ENCODE assay signal across 11 cellular contexts in genomic region chr17:915416-916201, GRCh38.
DNase-seq lines count a peak whose midpoint lies in the region; ATAC-seq, FAIRE-seq and TF ChIP-seq lines count a peak whose summit lies in the region.
"Had no signal": no experiment of that assay in that cellular context is flagged by ENCODE, and none has a peak within 500 bp of the region (broad histone marks: within the 10 kb centered on the region; RNA-seq: fewer than 3 reads in every experiment).

No MANE protein-coding gene starts in this region.

- no peaks in the 10 kb centered on the region for H3K9me3 ChIP-seq in pancreas

- 66% methylated on average over 11 of the region's 11 CpGs for WGBS in pancreas, 2 donors

- H3K4me3 ChIP-seq in GM12864 (ENCODE audit: low read depth, low read length) (no peak overlapping the region), pancreas (no peak overlapping the region)

- DNase-seq in GM12864 (ENCODE audit: low read depth) (peak; percentile 45), NOMO-1 treated with DMSO at 0.1 percent for 48 hours (lab: John Stamatoyannopoulos, UW; ENCODE audit: unreplicated experiment) (peak; percentile 95), fibroblast of gingiva (ENCODE audit: low read depth) (peak; percentile 70), pancreas (no peak), HPDE6-E6E7 (ENCODE audit: extremely low spot score) (no peak)
- DNase-seq in stimulated activated CD4-positive, alpha-beta T cell treated with anti-CD3 and anti-CD28 coated beads, Interleukin-2, amount 100 ng/mL, for 48 hours, result no peak
- DNase-seq: activated CD4-positive, alpha-beta T cell treated with anti-CD3 and anti-CD28 coated beads for 4 hours; CD4-positive, alpha-beta memory T cell; effector CD4-positive, alpha-beta T cell had no signal

- ATAC-seq in pancreas (peak in 3 of 4 donors; percentile 24 to 39 (median 32)), GM18519 (IDR thresholded peaks at IDR 0.05; ENCODE audit: low FRiP score, unreplicated experiment) (no peak), GM18868 (IDR thresholded peaks at IDR 0.05; ENCODE audit: unreplicated experiment) (no peak)

- no peak overlapping the region for H3K27ac ChIP-seq in pancreas

- FAIRE-seq in pancreas (lab: Jason Lieb, UNC), result no peak

- TF ChIP-seq CTCF in GM12864 (IDR thresholded peaks at IDR 0.05; ENCODE audit: low read depth, low read length, missing control alignments) (no peak), pancreas (IDR thresholded peaks at IDR 0.05) (no peak)

- H3K36me3 ChIP-seq in pancreas, result no peaks in the 10 kb centered on the region

- peaks cover 0 to 5% (median 0%) of the 10 kb centered on the region in 3 donors for H3K4me1 ChIP-seq in pancreas

- H3K27me3 ChIP-seq in pancreas, result no peaks in the 10 kb centered on the region

- intact Hi-C loops in pancreas (cut with DNase I), result no loop called here

Comparison
In these comparisons a context has a peak if more than half of its experiments do, and no peak if none do; other contexts are left out.
1. DNase-seq: peak in GM12864 (single experiment), NOMO-1 treated with DMSO at 0.1 percent for 48 hours (single experiment) and fibroblast of gingiva (single experiment); none in pancreas (0 of 6), stimulated activated CD4-positive, alpha-beta T cell treated with anti-CD3 and anti-CD28 coated beads, Interleukin-2, amount 100 ng/mL, for 48 hours (0 of 2) and HPDE6-E6E7 (single experiment).
2. ATAC-seq: peak in pancreas (3 of 4); none in GM18519 (single experiment) and GM18868 (single experiment).